In genomic region chr7:34320412-34320811, GRCh38 we compare ENCODE assay signal across 5 cellular contexts.
"Had no signal": no experiment of that assay in that cellular context is flagged by ENCODE, and none has a peak within 500 bp of the region (broad histone marks: within the 10 kb centered on the region; RNA-seq: fewer than 3 reads in every experiment).

No MANE protein-coding gene starts in this region.

- H3K27me3 ChIP-seq: right atrium auricular region, transverse colon, vagina had no signal

- FAIRE-seq: kidney had no signal

- H3K9me3 ChIP-seq: right atrium auricular region, transverse colon, vagina had no signal

- H3K4me3 ChIP-seq: transverse colon, vagina had no signal

- H3K36me3 ChIP-seq: right atrium auricular region, transverse colon, vagina, WERI-Rb-1 had no signal

- H3K4me1 ChIP-seq: transverse colon had no signal

- H3K27ac ChIP-seq: right atrium auricular region, transverse colon, vagina, WERI-Rb-1 had no signal
